ENCODE assay signal across 38 cellular contexts in genomic region chr3:185393055-185393454, GRCh38.
"Had no signal": no experiment of that assay in that cellular context is flagged by ENCODE, and none has a peak within 500 bp of the region (broad histone marks: within the 10 kb centered on the region; RNA-seq: fewer than 3 reads in every experiment).

No MANE protein-coding gene starts in this region.

- H3K4me1 Mint-ChIP-seq: activated naive CD4-positive, alpha-beta T cell treated with anti-CD3 and anti-CD28 coated beads, Interleukin-2, amount 10 ng/mL, durations not matched to agents 7 days and 5 days; activated naive CD4-positive, alpha-beta T cell treated with anti-CD3 and anti-CD28 coated beads, Interleukin-2, amount 50 U/mL, for 24 hours; activated naive CD8-positive, alpha-beta T cell treated with anti-CD3 and anti-CD28 coated beads for 36 hours; activated naive CD8-positive, alpha-beta T cell treated with anti-CD3 and anti-CD28 coated beads, Interleukin-2, amount 10 ng/mL, durations not matched to agents 7 days and 5 days; activated naive CD8-positive, alpha-beta T cell treated with anti-CD3 and anti-CD28 coated beads, Interleukin-2, amount 50 U/mL, for 24 hours; activated T-helper 17 cell treated with anti-CD3 and anti-CD28 coated beads, Interleukin-2, amount 50 U/mL, for 72 hours; central memory CD8-positive, alpha-beta T cell had no signal

- H3K36me3 Mint-ChIP-seq: activated naive CD4-positive, alpha-beta T cell treated with anti-CD3 and anti-CD28 coated beads, Interleukin-2, amount 10 ng/mL, durations not matched to agents 7 days and 5 days; activated naive CD4-positive, alpha-beta T cell treated with anti-CD3 and anti-CD28 coated beads, Interleukin-2, amount 50 U/mL, for 24 hours; activated naive CD4-positive, alpha-beta T cell treated with anti-CD3 and anti-CD28 coated beads, Interleukin-2, amount 50 U/mL, for 72 hours; activated naive CD8-positive, alpha-beta T cell; activated naive CD8-positive, alpha-beta T cell treated with anti-CD3 and anti-CD28 coated beads for 36 hours; activated naive CD8-positive, alpha-beta T cell treated with anti-CD3 and anti-CD28 coated beads, Interleukin-2, amount 10 ng/mL, durations not matched to agents 7 days and 5 days had no signal

- H3K27ac Mint-ChIP-seq: activated naive CD4-positive, alpha-beta T cell treated with anti-CD3 and anti-CD28 coated beads for 36 hours; activated naive CD4-positive, alpha-beta T cell treated with anti-CD3 and anti-CD28 coated beads, Interleukin-2, amount 10 ng/mL, durations not matched to agents 7 days and 5 days; activated naive CD4-positive, alpha-beta T cell treated with anti-CD3 and anti-CD28 coated beads, Interleukin-2, amount 50 U/mL, for 24 hours; activated naive CD4-positive, alpha-beta T cell treated with anti-CD3 and anti-CD28 coated beads, Interleukin-2, amount 50 U/mL, for 72 hours; activated naive CD8-positive, alpha-beta T cell; activated naive CD8-positive, alpha-beta T cell treated with anti-CD3 and anti-CD28 coated beads for 36 hours; activated naive CD8-positive, alpha-beta T cell treated with anti-CD3 and anti-CD28 coated beads, Interleukin-2, amount 10 ng/mL, durations not matched to agents 7 days and 5 days; activated naive CD8-positive, alpha-beta T cell treated with anti-CD3 and anti-CD28 coated beads, Interleukin-2, amount 50 U/mL, for 24 hours; activated T-cell treated with anti-CD3 and anti-CD28 coated beads, Interleukin-2, amount 50 U/mL, for 24 hours; activated T-cell treated with anti-CD3 and anti-CD28 coated beads, Interleukin-2, amount 50 U/mL, for 72 hours; activated T-helper 1 cell treated with anti-CD3 and anti-CD28 coated beads, Interleukin-12 subunit alpha, Interleukin-12 subunit beta, Interleukin-2, Interleukin-4 antibody, amounts not matched to agents 30 ng/mL and 10 ng/mL and 1 ng/mL, durations not matched to agents 14 hours and 24 hours and 36 hours; activated T-helper 17 cell treated with anti-CD3 and anti-CD28 coated beads, Interleukin-2, amount 50 U/mL, for 72 hours; activated T-helper 2 cell treated with anti-CD3 and anti-CD28 coated beads, Interferon-gamma antibody, Interleukin-2, Interleukin-4, amounts not matched to agents 10 μg/mL and 5 μg/mL and 100 μg/mL, durations not matched to agents 14 hours and 24 hours and 36 hours had no signal

- H3K36me3 ChIP-seq: adrenal gland, ascending aorta, brain microvascular endothelial cell, breast epithelium, cardiac muscle cell had no signal

- DNase-seq: activated effector memory CD4-positive, alpha-beta T cell treated with anti-CD3 and anti-CD28 coated beads, Interleukin-2, amount 50 U/mL, for 16 hours; activated effector memory CD4-positive, alpha-beta T cell treated with Interleukin-2 at 50 U/mL for 16 hours; activated gamma-delta T cell; activated gamma-delta T cell treated with Interleukin-2 at 50 U/mL for 16 hours; activated naive CD4-positive, alpha-beta T cell; activated naive CD4-positive, alpha-beta T cell treated with anti-CD3 and anti-CD28 coated beads for 36 hours; activated naive CD4-positive, alpha-beta T cell treated with anti-CD3 and anti-CD28 coated beads, Interleukin-2, amount 10 ng/mL, durations not matched to agents 7 days and 5 days; activated naive CD4-positive, alpha-beta T cell treated with anti-CD3 and anti-CD28 coated beads, Interleukin-2, amount 50 U/mL, for 16 hours; activated naive CD4-positive, alpha-beta T cell treated with Interleukin-2 at 50 U/mL for 16 hours; activated naive CD8-positive, alpha-beta T cell treated with anti-CD3 and anti-CD28 coated beads for 36 hours; activated naive CD8-positive, alpha-beta T cell treated with anti-CD3 and anti-CD28 coated beads, Interleukin-2, amount 10 ng/mL, durations not matched to agents 7 days and 5 days; activated naive CD8-positive, alpha-beta T cell treated with anti-CD3 and anti-CD28 coated beads, Interleukin-2, amount 50 U/mL, for 24 hours; activated T-cell treated with anti-CD3 and anti-CD28 coated beads, Interleukin-2, amount 50 U/mL, for 1 hour; activated T-cell treated with anti-CD3 and anti-CD28 coated beads, Interleukin-2, amount 50 U/mL, for 24 hours; activated T-cell treated with anti-CD3 and anti-CD28 coated beads, Interleukin-2, amount 50 U/mL, for 4 hours; activated T-cell treated with anti-CD3 and anti-CD28 coated beads, Interleukin-2, amount 50 U/mL, for 48 hours; activated T-cell treated with anti-CD3 and anti-CD28 coated beads, Interleukin-2, amount 50 U/mL, for 72 hours; adrenal gland; amniotic stem cell; amygdala; anterior cingulate cortex; aorta; body of pancreas; brain microvascular endothelial cell; caudate nucleus; central memory CD4-positive, alpha-beta T cell; cerebellar nuclear complex had no signal

- H3K9me3 ChIP-seq: adrenal gland, ascending aorta, body of pancreas, breast epithelium had no signal

- H3K27me3 Mint-ChIP-seq: activated naive CD4-positive, alpha-beta T cell treated with anti-CD3 and anti-CD28 coated beads, Interleukin-2, amount 50 U/mL, for 24 hours; activated naive CD8-positive, alpha-beta T cell treated with anti-CD3 and anti-CD28 coated beads for 36 hours; activated T-cell treated with anti-CD3 and anti-CD28 coated beads, Interleukin-2, amount 50 U/mL, for 24 hours; brain had no signal

- H3K4me3 Mint-ChIP-seq: activated naive CD4-positive, alpha-beta T cell treated with anti-CD3 and anti-CD28 coated beads for 36 hours; activated naive CD4-positive, alpha-beta T cell treated with anti-CD3 and anti-CD28 coated beads, Interleukin-2, amount 10 ng/mL, durations not matched to agents 7 days and 5 days; activated naive CD4-positive, alpha-beta T cell treated with anti-CD3 and anti-CD28 coated beads, Interleukin-2, amount 50 U/mL, for 24 hours; activated naive CD8-positive, alpha-beta T cell; activated naive CD8-positive, alpha-beta T cell treated with anti-CD3 and anti-CD28 coated beads for 36 hours; activated naive CD8-positive, alpha-beta T cell treated with anti-CD3 and anti-CD28 coated beads, Interleukin-2, amount 10 ng/mL, durations not matched to agents 7 days and 5 days; activated naive CD8-positive, alpha-beta T cell treated with anti-CD3 and anti-CD28 coated beads, Interleukin-2, amount 50 U/mL, for 24 hours; activated T-cell treated with anti-CD3 and anti-CD28 coated beads, Interleukin-2, amount 50 U/mL, for 24 hours; activated T-cell treated with anti-CD3 and anti-CD28 coated beads, Interleukin-2, amount 50 U/mL, for 4 hours; activated T-cell treated with anti-CD3 and anti-CD28 coated beads, Interleukin-2, amount 50 U/mL, for 72 hours; activated T-helper 1 cell treated with anti-CD3 and anti-CD28 coated beads, Interleukin-12 subunit alpha, Interleukin-12 subunit beta, Interleukin-2, Interleukin-4 antibody, amounts not matched to agents 30 ng/mL and 10 ng/mL and 1 ng/mL, durations not matched to agents 14 hours and 24 hours and 36 hours; activated T-helper 17 cell treated with anti-CD3 and anti-CD28 coated beads, Interleukin-2, amount 50 U/mL, for 72 hours; brain; central memory CD8-positive, alpha-beta T cell had no signal

- H3K27ac ChIP-seq: adrenal gland, ascending aorta, body of pancreas, brain microvascular endothelial cell, breast epithelium, cardiac muscle cell had no signal

- H3K9me3 Mint-ChIP-seq: activated naive CD4-positive, alpha-beta T cell treated with anti-CD3 and anti-CD28 coated beads for 36 hours; activated naive CD4-positive, alpha-beta T cell treated with anti-CD3 and anti-CD28 coated beads, Interleukin-2, amount 10 ng/mL, durations not matched to agents 7 days and 5 days; activated naive CD4-positive, alpha-beta T cell treated with anti-CD3 and anti-CD28 coated beads, Interleukin-2, amount 50 U/mL, for 24 hours; activated naive CD4-positive, alpha-beta T cell treated with anti-CD3 and anti-CD28 coated beads, Interleukin-2, amount 50 U/mL, for 72 hours; activated naive CD8-positive, alpha-beta T cell treated with anti-CD3 and anti-CD28 coated beads for 36 hours; activated naive CD8-positive, alpha-beta T cell treated with anti-CD3 and anti-CD28 coated beads, Interleukin-2, amount 10 ng/mL, durations not matched to agents 7 days and 5 days; activated naive CD8-positive, alpha-beta T cell treated with anti-CD3 and anti-CD28 coated beads, Interleukin-2, amount 50 U/mL, for 24 hours; activated T-cell treated with anti-CD3 and anti-CD28 coated beads, Interleukin-2, amount 50 U/mL, for 24 hours; activated T-cell treated with anti-CD3 and anti-CD28 coated beads, Interleukin-2, amount 50 U/mL, for 4 hours; activated T-cell treated with anti-CD3 and anti-CD28 coated beads, Interleukin-2, amount 50 U/mL, for 72 hours; activated T-helper 1 cell treated with anti-CD3 and anti-CD28 coated beads, Interleukin-12 subunit alpha, Interleukin-12 subunit beta, Interleukin-2, Interleukin-4 antibody, amounts not matched to agents 30 ng/mL and 10 ng/mL and 1 ng/mL, durations not matched to agents 14 hours and 24 hours and 36 hours; activated T-helper 17 cell treated with anti-CD3 and anti-CD28 coated beads, Interleukin-2, amount 50 U/mL, for 72 hours; activated T-helper 2 cell treated with anti-CD3 and anti-CD28 coated beads, Interferon-gamma antibody, Interleukin-2, Interleukin-4, amounts not matched to agents 10 μg/mL and 5 μg/mL and 100 μg/mL, durations not matched to agents 14 hours and 24 hours and 36 hours; central memory CD8-positive, alpha-beta T cell had no signal

- ATAC-seq: activated naive CD4-positive, alpha-beta T cell treated with anti-CD3 and anti-CD28 coated beads, Interleukin-2, amount 50 U/mL, for 72 hours; activated naive CD8-positive, alpha-beta T cell treated with anti-CD3 and anti-CD28 coated beads, Interleukin-2, amount 50 U/mL, for 24 hours; activated T-cell treated with anti-CD3 and anti-CD28 coated beads, Interleukin-2, amount 50 U/mL, for 4 hours; activated T-cell treated with anti-CD3 and anti-CD28 coated beads, Interleukin-2, amount 50 U/mL, for 72 hours; activated T-helper 17 cell treated with anti-CD3 and anti-CD28 coated beads, Interleukin-2, amount 50 U/mL, for 72 hours; body of pancreas had no signal

- H3K4me3 ChIP-seq: adrenal gland, ascending aorta, body of pancreas, breast epithelium, cardiac muscle cell had no signal

- H3K27me3 ChIP-seq: adrenal gland, ascending aorta, body of pancreas, brain microvascular endothelial cell, breast epithelium, cardiac muscle cell had no signal

- H3K4me1 ChIP-seq: ascending aorta, breast epithelium had no signal
